In the genomic region with DNA sequence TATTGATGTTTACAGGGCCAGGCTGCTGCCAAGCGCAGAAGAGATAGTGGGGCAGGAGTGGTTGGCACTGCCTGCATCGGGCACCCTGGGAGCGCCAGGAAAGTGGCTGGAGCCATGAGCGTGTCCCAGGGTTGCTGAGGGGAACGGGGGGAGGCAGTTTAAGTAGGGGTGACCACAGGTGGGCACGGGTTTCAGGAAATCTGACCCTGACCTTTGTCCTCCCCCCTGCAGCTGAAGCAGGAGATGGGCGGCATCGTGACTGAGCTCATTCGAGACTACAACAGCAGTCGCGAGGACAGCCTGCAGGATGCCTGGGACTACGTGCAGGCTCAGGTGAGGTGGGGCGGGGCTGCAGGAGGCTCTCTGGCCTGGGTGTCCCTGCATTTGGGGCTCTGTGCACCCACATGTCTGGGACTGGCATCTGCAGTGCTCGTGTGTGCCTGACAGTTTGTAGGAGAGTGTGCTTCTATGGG, we compare ENCODE assay signal across 1 cellular context.
TF ChIP-seq lines count a peak whose summit lies in the region.

No MANE protein-coding gene starts in this region.

TF ChIP-seq in HepG2, 621 proteins besides CTCF, POLR2A, EP300 and RAD21 (continued from another document):
- TF ChIP-seq, protein P1, sequence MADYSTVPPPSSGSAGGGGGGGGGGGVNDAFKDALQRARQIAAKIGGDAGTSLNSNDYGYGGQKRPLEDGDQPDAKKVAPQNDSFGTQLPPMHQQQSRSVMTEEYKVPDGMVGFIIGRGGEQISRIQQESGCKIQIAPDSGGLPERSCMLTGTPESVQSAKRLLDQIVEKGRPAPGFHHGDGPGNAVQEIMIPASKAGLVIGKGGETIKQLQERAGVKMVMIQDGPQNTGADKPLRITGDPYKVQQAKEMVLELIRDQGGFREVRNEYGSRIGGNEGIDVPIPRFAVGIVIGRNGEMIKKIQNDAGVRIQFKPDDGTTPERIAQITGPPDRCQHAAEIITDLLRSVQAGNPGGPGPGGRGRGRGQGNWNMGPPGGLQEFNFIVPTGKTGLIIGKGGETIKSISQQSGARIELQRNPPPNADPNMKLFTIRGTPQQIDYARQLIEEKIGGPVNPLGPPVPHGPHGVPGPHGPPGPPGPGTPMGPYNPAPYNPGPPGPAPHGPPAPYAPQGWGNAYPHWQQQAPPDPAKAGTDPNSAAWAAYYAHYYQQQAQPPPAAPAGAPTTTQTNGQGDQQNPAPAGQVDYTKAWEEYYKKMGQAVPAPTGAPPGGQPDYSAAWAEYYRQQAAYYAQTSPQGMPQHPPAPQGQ (CRISPR knock-in tag; IDR thresholded peaks at IDR 0.05; ENCODE audit: borderline replicate concordance): no peak
- TF ChIP-seq, protein P2, sequence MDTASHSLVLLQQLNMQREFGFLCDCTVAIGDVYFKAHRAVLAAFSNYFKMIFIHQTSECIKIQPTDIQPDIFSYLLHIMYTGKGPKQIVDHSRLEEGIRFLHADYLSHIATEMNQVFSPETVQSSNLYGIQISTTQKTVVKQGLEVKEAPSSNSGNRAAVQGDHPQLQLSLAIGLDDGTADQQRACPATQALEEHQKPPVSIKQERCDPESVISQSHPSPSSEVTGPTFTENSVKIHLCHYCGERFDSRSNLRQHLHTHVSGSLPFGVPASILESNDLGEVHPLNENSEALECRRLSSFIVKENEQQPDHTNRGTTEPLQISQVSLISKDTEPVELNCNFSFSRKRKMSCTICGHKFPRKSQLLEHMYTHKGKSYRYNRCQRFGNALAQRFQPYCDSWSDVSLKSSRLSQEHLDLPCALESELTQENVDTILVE (CRISPR knock-in tag; IDR thresholded peaks at IDR 0.05): no peak
- TF ChIP-seq JDP2 (CRISPR knock-in tag; IDR thresholded peaks at IDR 0.05; ENCODE audit: borderline replicate concordance) (no peak), ZSCAN12 (CRISPR knock-in tag; IDR thresholded peaks at IDR 0.05) (no peak), NFKBIZ (CRISPR knock-in tag; IDR thresholded peaks at IDR 0.05) (no peak), GTF2F1 (IDR thresholded peaks at IDR 0.05; ENCODE audit: low read length) (no peak), MEIS1 (CRISPR knock-in tag; IDR thresholded peaks at IDR 0.05; ENCODE audit: borderline replicate concordance) (no peak), SNAPC2 (CRISPR knock-in tag; IDR thresholded peaks at IDR 0.05) (no peak), TBP (CRISPR knock-in tag; IDR thresholded peaks at IDR 0.05) (no peak), HMG20B (CRISPR knock-in tag; conservative IDR thresholded peaks at IDR 0.05) (no peak)
- TF ChIP-seq, protein P3, sequence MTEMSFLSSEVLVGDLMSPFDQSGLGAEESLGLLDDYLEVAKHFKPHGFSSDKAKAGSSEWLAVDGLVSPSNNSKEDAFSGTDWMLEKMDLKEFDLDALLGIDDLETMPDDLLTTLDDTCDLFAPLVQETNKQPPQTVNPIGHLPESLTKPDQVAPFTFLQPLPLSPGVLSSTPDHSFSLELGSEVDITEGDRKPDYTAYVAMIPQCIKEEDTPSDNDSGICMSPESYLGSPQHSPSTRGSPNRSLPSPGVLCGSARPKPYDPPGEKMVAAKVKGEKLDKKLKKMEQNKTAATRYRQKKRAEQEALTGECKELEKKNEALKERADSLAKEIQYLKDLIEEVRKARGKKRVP (CRISPR knock-in tag; IDR thresholded peaks at IDR 0.05): no peak
